In genomic region chr2:142131016-142131714, GRCh38 we compare ENCODE assay signal across 8 cellular contexts. TPM values are rescaled to one million over a fixed set of nuclear protein-coding genes. Genes with fewer than 3 reads are reported as not detected.
DNase-seq lines count a peak whose midpoint lies in the region; ATAC-seq and TF ChIP-seq lines count a peak whose summit lies in the region.

Gene LRP1B (minus strand): TSS chr2:142131016. CDS start chr2:142130729, 287 bp downstream.

- peaks cover 9% of the 10 kb centered on the region for H3K36me3 Mint-ChIP-seq in natural killer cell treated with Interleukin-12 subunit alpha and Interleukin-12 subunit beta and Interleukin-15 and Interleukin-18, amount 100 ng/mL, for 72 hours
- H3K36me3 Mint-ChIP-seq in natural killer cell (no peaks in the 10 kb centered on the region), activated B cell treated with CpG ODN at 0.5 μM for 24 hours (ENCODE audit: low read depth) (no peaks in the 10 kb centered on the region)

- ATAC-seq in natural killer cell treated with Interleukin-12 subunit alpha and Interleukin-12 subunit beta and Interleukin-15 and Interleukin-18, amount 100 ng/mL, for 72 hours: no peak
- ATAC-seq in natural killer cell (no peak), HG03354 (IDR thresholded peaks at IDR 0.05; ENCODE audit: poor library complexity, severe bottlenecking, unreplicated experiment) (peak; percentile 51), activated B cell treated with CpG ODN at 0.5 μM for 24 hours (ENCODE audit: low read depth) (no peak), Right ventricle myocardium superior (ENCODE audit: poor library complexity) (peak; percentile 39), GM18867 (IDR thresholded peaks at IDR 0.05; ENCODE audit: unreplicated experiment) (no peak)

- intact Hi-C loops in natural killer cell (cut with micrococcal nuclease): no loop called here
- intact Hi-C loops in activated B cell treated with CpG ODN at 0.5 μM for 24 hours (cut with micrococcal nuclease): loop anchor here (10.0 kb wide), 1 partner anchor 854 kb away; no protein-coding TSS in a partner anchor
- intact Hi-C loops in Right ventricle myocardium superior (cut with DNase I): no loop called here

- no peaks in the 10 kb centered on the region for H3K27me3 ChIP-seq in parathyroid adenoma (ENCODE audit: control insufficient read depth, insufficient read depth, low read length)

- peak within 1 kb of the TSS; percentile 91 for H3K27ac ChIP-seq in parathyroid adenoma

- CTCF ChIA-PET in activated B cell treated with CpG ODN at 0.5 μM for 24 hours (lab: Charles Lee): interaction anchor here (2.1 kb wide), 1 partner anchor 9 kb away, joined by 6 read pairs; no protein-coding TSS in a partner anchor

- DNase-seq in natural killer cell treated with Interleukin-12 subunit alpha and Interleukin-12 subunit beta and Interleukin-15 and Interleukin-18, amount 100 ng/mL, for 72 hours (ENCODE audit: low spot score): no peak
- DNase-seq in natural killer cell (no peak), activated B cell treated with CpG ODN at 0.5 μM for 24 hours (no peak), Right ventricle myocardium superior (peak; percentile 36), retina (no peak)

- H2AFZ ChIP-seq in parathyroid adenoma: peak within 1 kb of the TSS; percentile 96

- H3K9ac ChIP-seq in parathyroid adenoma: peak within 1 kb of the TSS; percentile 73

- peaks cover 4% of the 10 kb centered on the region for H3K9me3 Mint-ChIP-seq in natural killer cell treated with Interleukin-12 subunit alpha and Interleukin-12 subunit beta and Interleukin-15 and Interleukin-18, amount 100 ng/mL, for 72 hours
- H3K9me3 Mint-ChIP-seq in natural killer cell (peaks cover 8% of the 10 kb centered on the region in 2 donors), activated B cell treated with CpG ODN at 0.5 μM for 24 hours (no peaks in the 10 kb centered on the region)

- TF ChIP-seq CTCF in natural killer cell (IDR thresholded peaks at IDR 0.05) (no peak), activated B cell treated with CpG ODN at 0.5 μM for 24 hours (IDR thresholded peaks at IDR 0.05) (no peak), parathyroid adenoma (IDR thresholded peaks at IDR 0.05) (no peak)

- POLR2A ChIA-PET in activated B cell treated with CpG ODN at 0.5 μM for 24 hours (lab: Charles Lee): no interaction called here

- peak within 1 kb of the TSS; percentile 80 for H3K4me2 ChIP-seq in parathyroid adenoma (ENCODE audit: low read length)

- no peak within 1 kb of the TSS for H3K27ac Mint-ChIP-seq in natural killer cell treated with Interleukin-12 subunit alpha and Interleukin-12 subunit beta and Interleukin-15 and Interleukin-18, amount 100 ng/mL, for 72 hours
- H3K27ac Mint-ChIP-seq in natural killer cell (no peak within 1 kb of the TSS), activated B cell treated with CpG ODN at 0.5 μM for 24 hours (no peak within 1 kb of the TSS)

- no peaks in the 10 kb centered on the region for H3K4me1 ChIP-seq in parathyroid adenoma

- H3K4me3 ChIP-seq in parathyroid adenoma (ENCODE audit: low read depth, low read length): peak within 1 kb of the TSS; percentile 62

- H3K27me3 Mint-ChIP-seq in natural killer cell treated with Interleukin-12 subunit alpha and Interleukin-12 subunit beta and Interleukin-15 and Interleukin-18, amount 100 ng/mL, for 72 hours: peaks cover 17 to 22% of the 10 kb centered on the region in 2 donors
- H3K27me3 Mint-ChIP-seq in natural killer cell (ENCODE audit: low read depth in 2 of 2) (peaks cover 14 to 36% of the 10 kb centered on the region in 2 donors), activated B cell treated with CpG ODN at 0.5 μM for 24 hours (peaks cover 41% of the 10 kb centered on the region)

- no peaks in the 10 kb centered on the region for H3K36me3 ChIP-seq in parathyroid adenoma (ENCODE audit: control insufficient read depth, insufficient read depth, low read length)

- no peaks in the 10 kb centered on the region for H3K79me2 ChIP-seq in parathyroid adenoma

- H3K9me3 ChIP-seq in parathyroid adenoma (ENCODE audit: control insufficient read depth, low read length): no peaks in the 10 kb centered on the region

- peak within 1 kb of the TSS; percentile 45 for H3K4me3 Mint-ChIP-seq in natural killer cell treated with Interleukin-12 subunit alpha and Interleukin-12 subunit beta and Interleukin-15 and Interleukin-18, amount 100 ng/mL, for 72 hours
- H3K4me3 Mint-ChIP-seq in natural killer cell (no peak within 1 kb of the TSS), activated B cell treated with CpG ODN at 0.5 μM for 24 hours (peak within 1 kb of the TSS; percentile 75)

- H3K4me1 Mint-ChIP-seq in natural killer cell treated with Interleukin-12 subunit alpha and Interleukin-12 subunit beta and Interleukin-15 and Interleukin-18, amount 100 ng/mL, for 72 hours (ENCODE audit: low read depth in 2 of 2): peaks cover 4 to 9% of the 10 kb centered on the region in 2 donors
- H3K4me1 Mint-ChIP-seq in natural killer cell: peaks cover 8 to 11% of the 10 kb centered on the region in 2 donors
- H3K4me1 Mint-ChIP-seq in activated B cell treated with CpG ODN at 0.5 μM for 24 hours: peaks cover 21% of the 10 kb centered on the region

RNA-seq across cellular contexts. Expression of gene LRP1B, which starts in this region (rescaled TPM):
- not detected for total RNA-seq in natural killer cell treated with Interleukin-12 subunit alpha and Interleukin-12 subunit beta and Interleukin-15 and Interleukin-18, amount 100 ng/mL, for 72 hours
- total RNA-seq in natural killer cell (under 1 TPM in 1 of 3 donors, not detected in 2; 0.05 TPM), activated B cell treated with CpG ODN at 0.5 μM for 24 hours (not detected in 2 replicates), Right ventricle myocardium superior (0.08 TPM)

Comparison
In these comparisons a context has a peak if more than half of its experiments do, and no peak if none do; other contexts are left out.
1. Peak in DNase-seq and ATAC-seq in Right ventricle myocardium superior; RNA of the gene not detected or under 1 TPM.